2 cellular contexts compared by ENCODE assay signal in genomic region chr13:114227528-114227927, GRCh38.
TF ChIP-seq lines count a peak whose summit lies in the region.

No MANE protein-coding gene starts in this region.

TF ChIP-seq in liver, 16 proteins besides CTCF, POLR2A, EP300 and RAD21:
- no peak for TF ChIP-seq ATF3 (IDR thresholded peaks at IDR 0.05)

TF ChIP-seq in HepG2, 621 proteins besides CTCF, POLR2A, EP300 and RAD21:
- TF ChIP-seq IRX3 (CRISPR knock-in tag; IDR thresholded peaks at IDR 0.05; ENCODE audit: borderline replicate concordance, low read depth) = no peak
